ENCODE assay signal across 13 cellular contexts in the genomic region with DNA sequence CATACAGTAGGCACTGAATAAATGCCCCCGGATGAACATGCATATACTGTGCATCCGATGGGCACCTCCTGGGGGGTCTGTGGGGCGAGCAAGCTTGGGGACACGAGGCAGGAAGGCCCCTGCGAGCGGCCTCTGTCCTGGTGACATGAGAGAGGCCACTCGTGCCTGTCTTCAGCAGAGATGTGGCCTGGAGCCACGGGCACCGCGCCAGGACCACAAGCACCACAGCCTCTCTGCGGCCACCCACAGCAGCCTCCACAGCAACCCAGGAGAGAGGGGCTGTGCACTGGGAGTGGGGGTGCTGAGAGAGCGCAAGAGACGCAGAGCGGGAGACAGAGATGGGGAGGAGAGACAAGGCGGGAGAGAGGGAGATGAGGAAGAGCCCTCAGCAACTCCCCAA.
DNase-seq lines count a peak whose midpoint lies in the region; ATAC-seq and TF ChIP-seq lines count a peak whose summit lies in the region.
"Had no signal": no experiment of that assay in that cellular context is flagged by ENCODE, and none has a peak within 500 bp of the region (broad histone marks: within the 10 kb centered on the region; RNA-seq: fewer than 3 reads in every experiment).

No MANE protein-coding gene starts in this region.

- no peak overlapping the region for H2AK9ac ChIP-seq in IMR-90 (replicated peaks; ENCODE audit: low read depth, low read length, poor library complexity)

- H4K8ac ChIP-seq in IMR-90 (ENCODE audit: low read depth in 2 of 2, low read length in 2 of 2) = no peak overlapping the region

- H2BK20ac ChIP-seq in IMR-90 (ENCODE audit: low read depth, low read length) = no peak overlapping the region

- no peak overlapping the region for H2AFZ ChIP-seq in IMR-90 (replicated peaks; ENCODE audit: low read length, poor library complexity)

- no peak for ATAC-seq in IMR-90 (ENCODE audit: low read depth)
- peak; percentile 22 for ATAC-seq in left lung
- no peak for ATAC-seq in right lobe of liver
- no peak for ATAC-seq in HG02852 (IDR thresholded peaks at IDR 0.05; ENCODE audit: unreplicated experiment)

- no peak overlapping the region for H3K4me3 ChIP-seq in IMR-90 (ENCODE audit: insufficient read depth, low read depth, low read length)
- H3K4me3 ChIP-seq in left lung = no peak overlapping the region
- no peak overlapping the region for H3K4me3 ChIP-seq in right lobe of liver
- H3K4me3 ChIP-seq: thoracic aorta had no signal

- peaks cover 25 to 94% of the 10 kb centered on the region in 2 experiments for H3K79me1 ChIP-seq in IMR-90 (ENCODE audit: low read depth in 1 of 2, low read length in 2 of 2)

- POLR2A ChIA-PET in IMR-90 (lab: Charles Lee; ENCODE audit: unreplicated experiment) = no interaction called here

- DNase-seq in IMR-90 (no peak), cerebellum (ENCODE audit: low spot score) (peak; percentile 59), left lung (no peak), right lobe of liver (no peak)
- DNase-seq in activated naive CD4-positive, alpha-beta T cell treated with Interleukin-2 at 50 U/mL for 16 hours = no peak
- DNase-seq: CD4-positive, CD25-positive, alpha-beta regulatory T cell; MV-4-11; NCI-H2171 treated with DMSO at 0.1 percent for 48 hours; NK-92 treated with Interleukin-12 subunit alpha and Interleukin-12 subunit beta, amount 100 ng/mL, for 24 hours; stimulated activated CD4-positive, alpha-beta T cell treated with anti-CD3 and anti-CD28 coated beads, Interleukin-12 subunit alpha, Interleukin-12 subunit beta, amount 100 ng/mL, for 4 hours had no signal

- no peak overlapping the region for H4K5ac ChIP-seq in IMR-90 (ENCODE audit: low read depth, low read length)

- no peaks in the 10 kb centered on the region for H3K27me3 ChIP-seq in IMR-90 (ENCODE audit: control insufficient read depth, insufficient read depth, low read length)
- H3K27me3 ChIP-seq in left lung = no peaks in the 10 kb centered on the region
- no peaks in the 10 kb centered on the region for H3K27me3 ChIP-seq in right lobe of liver

- TF ChIP-seq POLR2A in IMR-90 (IDR thresholded peaks at IDR 0.05; ENCODE audit: low read depth, low read length) (no peak), right lobe of liver (IDR thresholded peaks at IDR 0.05) (no peak)

- H2BK120ac ChIP-seq in IMR-90 (ENCODE audit: low read depth, low read length) = no peak overlapping the region; the same call in 1 of the 2 replicates

- intact Hi-C loops in IMR-90 (cut with micrococcal nuclease) = no loop called here
- intact Hi-C loops in left lung (cut with DNase I) = no loop called here
- intact Hi-C loops in right lobe of liver (cut with DNase I) = no loop called here

- no peak overlapping the region for H2BK15ac ChIP-seq in IMR-90 (ENCODE audit: low read depth, low read length)

- H3K9me3 ChIP-seq in IMR-90 (ENCODE audit: control insufficient read depth, insufficient read depth, low read length) (no peaks in the 10 kb centered on the region), left lung (no peaks in the 10 kb centered on the region), right lobe of liver (no peaks in the 10 kb centered on the region)
- H3K9me3 ChIP-seq: thoracic aorta had no signal

- H2BK5ac ChIP-seq in IMR-90 (ENCODE audit: low read depth, low read length, poor library complexity, severe bottlenecking) = no peak overlapping the region

- H3K4me2 ChIP-seq in IMR-90 (ENCODE audit: low read depth, low read length) = no peak overlapping the region

- in situ Hi-C loops in IMR-90 (cut with MboI; ENCODE audit: low sequenced_read_pairs) = no loop called here

- no peak overlapping the region for H3K9ac ChIP-seq in IMR-90 (ENCODE audit: low read depth, low read length)

- WGBS in IMR-90 (ENCODE audit: extremely low coverage in 2 of 2, insufficient read length in 1 of 2), 2 experiments = 47% methylated on average over 3 of the region's 15 CpGs; no CpG with 5 or more reads in 1 of the 2 experiments
- WGBS in right lobe of liver (ENCODE audit: insufficient coverage, low coverage, low lambda C conversion rate, missing lambda C conversion rate) = 77% methylated on average over 6 of the region's 15 CpGs

- H3K4me1 ChIP-seq in IMR-90 (ENCODE audit: control insufficient read depth, insufficient read depth, low read length) (peaks cover 29% of the 10 kb centered on the region), left lung (peaks cover 9 to 11% of the 10 kb centered on the region in 2 donors), right lobe of liver (peaks cover 0 to 9% (median 0%) of the 10 kb centered on the region in 4 donors)

- H3K4ac ChIP-seq in IMR-90 (ENCODE audit: low read depth, low read length) = no peak overlapping the region

- no peak for TF ChIP-seq RAD21 in IMR-90 (IDR thresholded peaks at IDR 0.05; ENCODE audit: low read length)

- no peak for TF ChIP-seq CTCF in IMR-90 (conservative IDR thresholded peaks at IDR 0.05; ENCODE audit: low read depth, low read length)
- TF ChIP-seq CTCF in left lung (IDR thresholded peaks at IDR 0.05) = no peak
- TF ChIP-seq CTCF in right lobe of liver (IDR thresholded peaks at IDR 0.05) = no peak

- dilution Hi-C loops in IMR-90 (cut with HindIII; ENCODE audit: low sequenced_read_pairs, unreplicated experiment) = no loop called here

- CTCF ChIA-PET in IMR-90 (lab: Yijun Ruan, JAX) = no interaction called here

- peaks cover 9% of the 10 kb centered on the region for H3K9me1 ChIP-seq in IMR-90 (ENCODE audit: insufficient read depth, low read length)

- no peak overlapping the region for H3K18ac ChIP-seq in IMR-90 (ENCODE audit: low read depth, low read length)

- no peak overlapping the region for H4K91ac ChIP-seq in IMR-90 (ENCODE audit: insufficient read depth, low read depth, low read length)

- H3K14ac ChIP-seq in IMR-90 (replicated peaks; ENCODE audit: low read depth, low read length) = no peak overlapping the region

- H3K27ac ChIP-seq in IMR-90 (ENCODE audit: insufficient read depth, low read length) = no peak overlapping the region
- H3K27ac ChIP-seq in left lung = no peak overlapping the region
- H3K27ac ChIP-seq in temporal lobe (ENCODE audit: low read depth, low read length) = peak overlapping the region; percentile 74
- H3K27ac ChIP-seq in right lobe of liver = no peak overlapping the region

- H3K23ac ChIP-seq in IMR-90 (ENCODE audit: low read depth, low read length) = no peak overlapping the region

- 0 out of 2 replicates have a peak overlapping the region, but pooled peaks have one; percentile 25 for H2AK5ac ChIP-seq in IMR-90 (ENCODE audit: low read depth, low read length)

- H3K36me3 ChIP-seq in IMR-90 (ENCODE audit: control insufficient read depth, insufficient read depth, low read length) (peaks cover 30% of the 10 kb centered on the region; the same call in 1 of the 2 replicates), left lung (peaks cover 0 to 79% of the 10 kb centered on the region in 2 donors), right lobe of liver (no peaks in the 10 kb centered on the region)

- no peak overlapping the region for H3K56ac ChIP-seq in IMR-90 (ENCODE audit: extremely low read depth, insufficient read depth, low read length)

- BruUV-seq in IMR-90 (replicated peaks; lab: Mats Ljungman, UMichigan) = no TSS peak

- peaks cover 9% of the 10 kb centered on the region for H4K20me1 ChIP-seq in IMR-90 (ENCODE audit: insufficient read depth, low read length)

TF ChIP-seq in IMR-90, 13 proteins besides CTCF, POLR2A, EP300 and RAD21:
- TF ChIP-seq, protein P1, sequence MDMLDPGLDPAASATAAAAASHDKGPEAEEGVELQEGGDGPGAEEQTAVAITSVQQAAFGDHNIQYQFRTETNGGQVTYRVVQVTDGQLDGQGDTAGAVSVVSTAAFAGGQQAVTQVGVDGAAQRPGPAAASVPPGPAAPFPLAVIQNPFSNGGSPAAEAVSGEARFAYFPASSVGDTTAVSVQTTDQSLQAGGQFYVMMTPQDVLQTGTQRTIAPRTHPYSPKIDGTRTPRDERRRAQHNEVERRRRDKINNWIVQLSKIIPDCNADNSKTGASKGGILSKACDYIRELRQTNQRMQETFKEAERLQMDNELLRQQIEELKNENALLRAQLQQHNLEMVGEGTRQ (IDR thresholded peaks at IDR 0.05; ENCODE audit: low read depth, low read length) = no peak
